In the genomic region with DNA sequence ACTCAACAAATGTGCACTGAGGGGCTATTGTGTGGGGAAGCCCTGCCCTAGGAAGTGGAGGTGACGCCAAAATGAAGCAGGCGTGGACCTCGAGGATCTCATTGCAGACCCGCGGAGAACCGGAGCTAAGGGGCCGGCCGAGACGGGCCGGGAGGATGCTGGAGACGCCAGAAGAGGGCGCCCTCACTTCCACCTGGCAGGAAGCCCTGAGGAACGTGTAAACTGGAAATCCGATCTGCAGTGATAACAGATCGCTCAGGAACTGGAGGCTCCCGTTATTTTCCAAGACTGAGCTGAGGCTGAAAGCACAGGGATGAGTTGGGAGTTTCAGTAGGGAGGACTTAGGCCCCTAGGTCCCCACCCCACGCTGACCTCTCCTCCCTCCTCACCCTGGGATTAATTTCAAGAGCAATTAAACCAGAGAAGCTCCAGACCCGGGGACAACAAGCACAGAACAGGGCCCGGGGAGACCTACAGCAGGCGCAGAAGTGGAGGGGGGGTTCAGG, we compare ENCODE assay signal across 8 cellular contexts. TPM values are rescaled to one million over a fixed set of nuclear protein-coding genes. Genes with fewer than 3 reads are reported as not detected.
A peak's percentile ranks its signal among the peaks of the same experiment; 100 is the strongest.
DNase-seq lines count a peak whose midpoint lies in the region; TF ChIP-seq lines count a peak whose summit lies in the region.

No MANE protein-coding gene starts in this region.

- H3K9me3 ChIP-seq in SK-N-SH (no peaks in the 10 kb centered on the region), tibial nerve (no peaks in the 10 kb centered on the region)

- peak overlapping the region; percentile 62 to 82 for H3K27ac ChIP-seq in SK-N-SH (ENCODE audit: low read depth in 2 of 2, low read length in 1 of 2)
- H3K27ac ChIP-seq in tibial nerve = peak overlapping the region; percentile 51 to 81 (median 71)

- H3K9me2 ChIP-seq in SK-N-SH = no peaks in the 10 kb centered on the region

- no peaks in the 10 kb centered on the region for H3K27me3 ChIP-seq in SK-N-SH (ENCODE audit: insufficient read depth)
- H3K27me3 ChIP-seq in tibial nerve = peaks cover 0 to 4% of the 10 kb centered on the region in 2 donors

- peaks cover 19% of the 10 kb centered on the region for H3F3A ChIP-seq in SK-N-SH (replicated peaks; ENCODE audit: insufficient read depth)

- TF ChIP-seq RAD21 in SK-N-SH (IDR thresholded peaks at IDR 0.05; ENCODE audit: low read length) = peak; percentile 67

- DNase-seq in EH (ENCODE audit: low read depth) (peak; percentile 89), LNCaP clone FGC (ENCODE audit: low read depth) (peak; percentile 37), SK-N-SH (peak; percentile 71), cardiac septum (ENCODE audit: low spot score) (peak; percentile 83), posterior vena cava (ENCODE audit: low spot score) (peak; percentile 95), tibial nerve (ENCODE audit: low spot score in 2 of 2) (peak; percentile 66 to 83), KG1 (lab: John Stamatoyannopoulos, UW) (no peak)
- peak; percentile 81 for DNase-seq in activated naive CD4-positive, alpha-beta T cell treated with anti-CD3 and anti-CD28 coated beads, Interleukin-2, amount 50 U/mL, for 16 hours

- peaks cover 16 to 18% of the 10 kb centered on the region in 2 experiments; a peak in 2 of 4 replicates for H3K4me1 ChIP-seq in SK-N-SH (ENCODE audit: control insufficient read depth in 1 of 2, insufficient read depth in 2 of 2, low read depth in 1 of 2, low read length in 1 of 2)
- H3K4me1 ChIP-seq in tibial nerve = peaks cover 0 to 12% (median 3%) of the 10 kb centered on the region in 4 donors

- H3K4me2 ChIP-seq in SK-N-SH = peak overlapping the region; percentile 53; the same call in 1 of the 2 replicates

- TF ChIP-seq EP300 in SK-N-SH (IDR thresholded peaks at IDR 0.05; ENCODE audit: borderline replicate concordance in 1 of 2, low read depth in 1 of 2, low read length in 1 of 2) (peak in 1 of 2 experiments; percentile 56; a peak in 1 of 4 replicates), tibial nerve (IDR thresholded peaks at IDR 0.05) (peak in 1 of 2 donors; percentile 74)

- no peaks in the 10 kb centered on the region for H3K36me3 ChIP-seq in SK-N-SH (replicated peaks in 1 of 2; ENCODE audit: control insufficient read depth in 1 of 2, insufficient read depth in 2 of 2, low read length in 1 of 2)
- H3K36me3 ChIP-seq in tibial nerve = no peaks in the 10 kb centered on the region

- WGBS in SK-N-SH (ENCODE audit: low lambda C conversion rate) = 18% methylated on average over 19 of the region's 20 CpGs
- WGBS in tibial nerve, 2 donors = 7 to 10% methylated on average over 20 of the region's 20 CpGs

- peak in 1 of 2 donors; percentile 24 for TF ChIP-seq POLR2A in tibial nerve (IDR thresholded peaks at IDR 0.05)

- intact Hi-C loops in cardiac septum (cut with DNase I) = loop anchor here (1.0 to 5.0 kb wide), 2 partner anchors 54 to 151 kb away; no protein-coding TSS in a partner anchor
- intact Hi-C loops in posterior vena cava (cut with DNase I) = loop anchor here in 1 of 2 donors (5.0 kb wide), 1 partner anchor 51 kb away; no protein-coding TSS in a partner anchor

- H2AFZ ChIP-seq in SK-N-SH (ENCODE audit: low read depth) = peak overlapping the region; percentile 86; the same call in 1 of the 2 replicates

- POLR2A ChIA-PET in SK-N-SH (lab: Yijun Ruan, JAX) = interaction anchor here (0.7 to 0.8 kb wide), 2 partner anchors 20 to 54 kb away, joined by 3 to 5 read pairs; no protein-coding TSS in a partner anchor

- H3K4me3 ChIP-seq in LNCaP clone FGC (ENCODE audit: low read depth, low read length) (no peak overlapping the region), SK-N-SH (ENCODE audit: low read depth in 2 of 2, low read length in 1 of 2) (no peak overlapping the region; a peak in 1 of 4 replicates), tibial nerve (no peak overlapping the region)

- no peaks in the 10 kb centered on the region for H3K79me2 ChIP-seq in SK-N-SH (ENCODE audit: insufficient read depth)

- no peaks in the 10 kb centered on the region for H4K20me1 ChIP-seq in SK-N-SH (ENCODE audit: insufficient read depth)

- CTCF ChIA-PET in SK-N-SH (lab: Yijun Ruan, JAX) = interaction anchor here (0.6 to 6.6 kb wide), 39 partner anchors 8 to 336 kb away, joined by 3 to 59 read pairs (median 4); partner anchors contain the start of gene COPS8

- peak overlapping the region; percentile 64 for H3K9ac ChIP-seq in SK-N-SH

- TF ChIP-seq CTCF in LNCaP clone FGC (IDR thresholded peaks at IDR 0.05; ENCODE audit: control insufficient read depth, extremely low read depth, insufficient read depth) = peak; percentile 69
- TF ChIP-seq CTCF in SK-N-SH (IDR thresholded peaks at IDR 0.05) = peak; percentile 88
- peak; percentile 66 to 87 (median 70) for TF ChIP-seq CTCF in tibial nerve (IDR thresholded peaks at IDR 0.05)

TF ChIP-seq in SK-N-SH, 30 proteins besides CTCF, POLR2A, EP300 and RAD21 (continues in another document):
- TF ChIP-seq, protein P1, sequence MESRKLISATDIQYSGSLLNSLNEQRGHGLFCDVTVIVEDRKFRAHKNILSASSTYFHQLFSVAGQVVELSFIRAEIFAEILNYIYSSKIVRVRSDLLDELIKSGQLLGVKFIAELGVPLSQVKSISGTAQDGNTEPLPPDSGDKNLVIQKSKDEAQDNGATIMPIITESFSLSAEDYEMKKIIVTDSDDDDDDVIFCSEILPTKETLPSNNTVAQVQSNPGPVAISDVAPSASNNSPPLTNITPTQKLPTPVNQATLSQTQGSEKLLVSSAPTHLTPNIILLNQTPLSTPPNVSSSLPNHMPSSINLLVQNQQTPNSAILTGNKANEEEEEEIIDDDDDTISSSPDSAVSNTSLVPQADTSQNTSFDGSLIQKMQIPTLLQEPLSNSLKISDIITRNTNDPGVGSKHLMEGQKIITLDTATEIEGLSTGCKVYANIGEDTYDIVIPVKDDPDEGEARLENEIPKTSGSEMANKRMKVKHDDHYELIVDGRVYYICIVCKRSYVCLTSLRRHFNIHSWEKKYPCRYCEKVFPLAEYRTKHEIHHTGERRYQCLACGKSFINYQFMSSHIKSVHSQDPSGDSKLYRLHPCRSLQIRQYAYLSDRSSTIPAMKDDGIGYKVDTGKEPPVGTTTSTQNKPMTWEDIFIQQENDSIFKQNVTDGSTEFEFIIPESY (IDR thresholded peaks at IDR 0.05; ENCODE audit: borderline replicate concordance, low read depth) = no peak
- TF ChIP-seq MAX (IDR thresholded peaks at IDR 0.05; ENCODE audit: low read depth) = peak; percentile 87
- TF ChIP-seq NFIC (IDR thresholded peaks at IDR 0.05; ENCODE audit: borderline replicate concordance) = peak; percentile 91
- TF ChIP-seq RXRA (IDR thresholded peaks at IDR 0.05; ENCODE audit: borderline replicate concordance, low read depth) = peak; percentile 68; the same call in 1 of the 2 replicates
- no peak for TF ChIP-seq JUND (IDR thresholded peaks at IDR 0.05)
- no peak for TF ChIP-seq MEF2A (IDR thresholded peaks at IDR 0.05; ENCODE audit: borderline replicate concordance, low read depth)
- peak; percentile 57 for TF ChIP-seq GATA2 (CRISPR knock-in tag; IDR thresholded peaks at IDR 0.05)
- no peak for TF ChIP-seq POLR2AphosphoS5 (IDR thresholded peaks at IDR 0.05; ENCODE audit: low read depth, low read length)
- peak; percentile 31; the same call in 1 of the 2 replicates for TF ChIP-seq TAF1 (IDR thresholded peaks at IDR 0.05; ENCODE audit: borderline replicate concordance, low read depth, low read length)
- TF ChIP-seq GABPA (IDR thresholded peaks at IDR 0.05; ENCODE audit: low read depth) = no peak
- no peak for TF ChIP-seq RFX5 (IDR thresholded peaks at IDR 0.05; ENCODE audit: low read length)
- TF ChIP-seq CHD2 (IDR thresholded peaks at IDR 0.05; ENCODE audit: low read length, partially characterized antibody) = no peak
- peak; percentile 53; the same call in 1 of the 2 replicates for TF ChIP-seq SIN3A (IDR thresholded peaks at IDR 0.05; ENCODE audit: borderline replicate concordance, low read depth, low read length)
- TF ChIP-seq, protein P2, sequence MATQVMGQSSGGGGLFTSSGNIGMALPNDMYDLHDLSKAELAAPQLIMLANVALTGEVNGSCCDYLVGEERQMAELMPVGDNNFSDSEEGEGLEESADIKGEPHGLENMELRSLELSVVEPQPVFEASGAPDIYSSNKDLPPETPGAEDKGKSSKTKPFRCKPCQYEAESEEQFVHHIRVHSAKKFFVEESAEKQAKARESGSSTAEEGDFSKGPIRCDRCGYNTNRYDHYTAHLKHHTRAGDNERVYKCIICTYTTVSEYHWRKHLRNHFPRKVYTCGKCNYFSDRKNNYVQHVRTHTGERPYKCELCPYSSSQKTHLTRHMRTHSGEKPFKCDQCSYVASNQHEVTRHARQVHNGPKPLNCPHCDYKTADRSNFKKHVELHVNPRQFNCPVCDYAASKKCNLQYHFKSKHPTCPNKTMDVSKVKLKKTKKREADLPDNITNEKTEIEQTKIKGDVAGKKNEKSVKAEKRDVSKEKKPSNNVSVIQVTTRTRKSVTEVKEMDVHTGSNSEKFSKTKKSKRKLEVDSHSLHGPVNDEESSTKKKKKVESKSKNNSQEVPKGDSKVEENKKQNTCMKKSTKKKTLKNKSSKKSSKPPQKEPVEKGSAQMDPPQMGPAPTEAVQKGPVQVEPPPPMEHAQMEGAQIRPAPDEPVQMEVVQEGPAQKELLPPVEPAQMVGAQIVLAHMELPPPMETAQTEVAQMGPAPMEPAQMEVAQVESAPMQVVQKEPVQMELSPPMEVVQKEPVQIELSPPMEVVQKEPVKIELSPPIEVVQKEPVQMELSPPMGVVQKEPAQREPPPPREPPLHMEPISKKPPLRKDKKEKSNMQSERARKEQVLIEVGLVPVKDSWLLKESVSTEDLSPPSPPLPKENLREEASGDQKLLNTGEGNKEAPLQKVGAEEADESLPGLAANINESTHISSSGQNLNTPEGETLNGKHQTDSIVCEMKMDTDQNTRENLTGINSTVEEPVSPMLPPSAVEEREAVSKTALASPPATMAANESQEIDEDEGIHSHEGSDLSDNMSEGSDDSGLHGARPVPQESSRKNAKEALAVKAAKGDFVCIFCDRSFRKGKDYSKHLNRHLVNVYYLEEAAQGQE (IDR thresholded peaks at IDR 0.05; ENCODE audit: low read depth, low read length) = peak; percentile 45
- no peak for TF ChIP-seq MXI1 (IDR thresholded peaks at IDR 0.05; ENCODE audit: low read depth, low read length)
- TF ChIP-seq RCOR1 (IDR thresholded peaks at IDR 0.05; ENCODE audit: low read length) = no peak
- TF ChIP-seq ELF1 (IDR thresholded peaks at IDR 0.05) = 0 out of 2 replicates have a peak, but pooled peaks have one; percentile 27
- TF ChIP-seq FOXJ3 (CRISPR knock-in tag; IDR thresholded peaks at IDR 0.05) = no peak

RNA-seq across cellular contexts. Expression of gene COL6A3, which starts 7.6 kb away (rescaled TPM):
- polyA plus RNA-seq in SK-N-SH (2012; rRNA removed) = 10.7 and 18.5 TPM in 2 replicates
- 9.2 and 11.4 TPM in 2 replicates for polyA plus RNA-seq in SK-N-SH (2012; cell fraction: cytosol; rRNA removed)
- polyA plus RNA-seq in SK-N-SH (2012; cell fraction: nucleus; rRNA removed) = 16.1 and 17.7 TPM in 2 replicates
- 89.5 TPM for total RNA-seq in cardiac septum
- total RNA-seq in posterior vena cava = 100 to 1,000 TPM; 485 to 835 TPM
- total RNA-seq in tibial nerve = 100 to 1,000 TPM; 228 to 558 (median 364) TPM
